ENCODE assay signal across 14 cellular contexts in the genomic region with DNA sequence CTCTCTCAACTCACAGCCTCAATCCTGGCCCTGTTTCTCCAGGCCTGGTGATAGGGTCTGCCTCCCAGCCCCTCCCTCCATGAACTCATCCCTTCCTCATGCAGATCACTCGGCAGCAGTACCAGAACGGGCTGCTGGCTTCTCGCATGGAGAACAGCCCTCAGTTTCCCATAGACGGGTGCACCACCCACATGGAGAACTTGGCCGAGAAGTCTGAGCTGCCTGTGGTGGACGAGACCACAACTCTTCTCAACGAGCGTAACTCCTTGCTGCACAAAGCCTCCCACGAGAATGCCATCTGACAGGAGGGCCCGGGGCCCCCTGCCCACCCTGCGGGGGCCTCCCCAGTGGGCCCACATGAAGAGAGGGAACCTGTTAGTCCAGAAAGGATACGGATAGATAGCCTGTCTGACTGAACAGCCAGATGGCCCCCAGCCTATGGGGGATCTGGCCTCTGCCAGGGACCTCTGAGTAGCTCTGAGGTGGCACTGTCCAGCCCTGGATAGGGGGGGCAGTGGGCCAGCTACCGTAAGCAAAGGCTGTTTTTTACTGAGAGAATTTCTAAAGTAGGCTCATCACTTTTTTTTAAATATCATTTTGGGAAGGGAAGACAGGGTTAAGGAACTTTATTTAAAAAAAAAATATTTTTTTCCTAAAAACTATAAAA.
"Had no signal": no experiment of that assay in that cellular context is flagged by ENCODE, and none has a peak within 500 bp of the region (broad histone marks: within the 10 kb centered on the region; RNA-seq: fewer than 3 reads in every experiment).

No MANE protein-coding gene starts in this region.

- ATAC-seq: activated CD4-positive, alpha-beta T cell treated with anti-CD3 and anti-CD28 coated beads for 36 hours; mucosa of descending colon; natural killer cell treated with Interleukin-12 subunit alpha and Interleukin-12 subunit beta and Interleukin-15 and Interleukin-18, amount 100 ng/mL, for 72 hours had no signal

- H3K27me3 ChIP-seq: colonic mucosa, stomach had no signal

- H3K4me1 ChIP-seq: colonic mucosa had no signal

- H3K27ac ChIP-seq: colonic mucosa, psoas muscle, stomach had no signal

- DNase-seq: activated CD4-positive, alpha-beta memory T cell treated with anti-CD3 and anti-CD28 coated beads, Interleukin-2, amount 10 ng/mL, durations not matched to agents 7 days and 5 days; activated CD4-positive, alpha-beta T cell treated with anti-CD3 and anti-CD28 coated beads for 36 hours; activated naive CD4-positive, alpha-beta T cell; colonic mucosa; effector CD8-positive, alpha-beta T cell; left cardiac atrium; mucosa of descending colon; occipital lobe; stimulated activated CD4-positive, alpha-beta T cell treated with anti-CD3 and anti-CD28 coated beads, Interleukin-4, amount 100 ng/mL, for 1 hour; stimulated activated CD8-positive, alpha-beta memory T cell treated with anti-CD3 and anti-CD28 coated beads, Interleukin-4, amount 100 ng/mL, for 48 hours; stomach; T1000 had no signal

- H3K4me3 ChIP-seq: colonic mucosa, mucosa of descending colon, psoas muscle, stomach had no signal

- H3K9me3 ChIP-seq: colonic mucosa, mucosa of descending colon, psoas muscle, stomach had no signal
